In the genomic region with DNA sequence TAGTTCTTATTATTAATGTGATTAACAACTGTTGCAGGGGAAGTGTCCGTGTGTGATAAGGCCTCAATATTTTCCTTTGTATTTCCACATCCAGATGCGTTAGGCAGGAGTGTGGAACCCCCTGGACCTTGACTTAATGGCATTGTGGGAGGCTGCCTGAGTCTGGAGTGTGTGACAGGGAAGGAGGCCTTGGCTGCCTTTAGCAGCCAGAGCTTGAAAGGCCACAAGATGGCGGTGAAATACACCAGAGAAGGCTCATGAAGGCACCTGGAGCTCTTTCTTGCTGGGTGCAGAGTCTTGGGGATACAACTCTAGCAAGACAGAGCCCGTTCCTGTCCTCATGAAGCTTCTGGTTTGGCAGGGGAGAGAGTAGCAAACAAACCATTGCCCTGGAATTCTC, we compare ENCODE assay signal across 12 cellular contexts. TPM values are rescaled to one million over a fixed set of nuclear protein-coding genes. Genes with fewer than 3 reads are reported as not detected.
A peak's percentile ranks its signal among the peaks of the same experiment; 100 is the strongest.
DNase-seq lines count a peak whose midpoint lies in the region; ATAC-seq and TF ChIP-seq lines count a peak whose summit lies in the region.
"Had no signal": no experiment of that assay in that cellular context is flagged by ENCODE, and none has a peak within 500 bp of the region (broad histone marks: within the 10 kb centered on the region; RNA-seq: fewer than 3 reads in every experiment).

No MANE protein-coding gene starts in this region.

- H3K9me3 ChIP-seq in RWPE2 (ENCODE audit: severe bottlenecking), result no peaks in the 10 kb centered on the region
- H3K9me3 ChIP-seq in CD8-positive, alpha-beta memory T cell (ENCODE audit: low read length), result no peaks in the 10 kb centered on the region
- H3K9me3 ChIP-seq: thyroid gland had no signal

- POLR2A ChIA-PET in CD8-positive, alpha-beta memory T cell (lab: Charles Lee), result no interaction called here

- no peak overlapping the region for H3K4me2 ChIP-seq in GM23338

- H3K27me3 Mint-ChIP-seq in GM23338 (ENCODE audit: insufficient read depth, low read depth, poor library complexity), result peaks cover 7% of the 10 kb centered on the region
- no peaks in the 10 kb centered on the region for H3K27me3 Mint-ChIP-seq in stimulated activated naive CD8-positive, alpha-beta T cell treated with anti-CD3 and anti-CD28 coated beads, Interleukin-15, amount 100 ng/mL, for 72 hours
- peaks cover 0 to 3% of the 10 kb centered on the region in 2 donors for H3K27me3 Mint-ChIP-seq in CD8-positive, alpha-beta memory T cell
- H3K27me3 Mint-ChIP-seq: activated T-helper 17 cell treated with anti-CD3 and anti-CD28 coated beads, Interleukin-2, amount 50 U/mL, for 72 hours had no signal

- ATAC-seq in GM23338, result peak; percentile 72
- ATAC-seq in RWPE2 (ENCODE audit: low read depth), result peak; percentile 52
- no peak for ATAC-seq in foreskin keratinocyte
- ATAC-seq in GM19328 (IDR thresholded peaks at IDR 0.05; ENCODE audit: unreplicated experiment), result no peak
- no peak for ATAC-seq in stimulated activated naive CD8-positive, alpha-beta T cell treated with anti-CD3 and anti-CD28 coated beads, Interleukin-15, amount 100 ng/mL, for 72 hours
- ATAC-seq: activated T-helper 17 cell treated with anti-CD3 and anti-CD28 coated beads, Interleukin-2, amount 50 U/mL, for 72 hours had no signal

- peak; percentile 26 for TF ChIP-seq CTCF in C4-2B (conservative IDR thresholded peaks at IDR 0.05)
- TF ChIP-seq CTCF in GM23338 (conservative IDR thresholded peaks at IDR 0.05; ENCODE audit: low read depth in 2 of 2), result peak; percentile 49 to 78
- peak; percentile 40 for TF ChIP-seq CTCF in RWPE2 (IDR thresholded peaks at IDR 0.05; ENCODE audit: poor library complexity, severe bottlenecking)
- peak; percentile 53 for TF ChIP-seq CTCF in foreskin keratinocyte (conservative IDR thresholded peaks at IDR 0.05)

- no peaks in the 10 kb centered on the region for H4K20me1 ChIP-seq in GM23338 (replicated peaks; ENCODE audit: insufficient read depth)

- H3K36me3 Mint-ChIP-seq in GM23338 (ENCODE audit: low read depth), result no peaks in the 10 kb centered on the region
- H3K36me3 Mint-ChIP-seq in CD8-positive, alpha-beta memory T cell, result peaks cover 0 to 9% (median 0%) of the 10 kb centered on the region in 3 donors

- H3K4me1 ChIP-seq in GM23338 (ENCODE audit: insufficient read depth) (peaks cover 17% of the 10 kb centered on the region), RWPE2 (ENCODE audit: insufficient read depth, poor library complexity, severe bottlenecking) (no peaks in the 10 kb centered on the region), foreskin keratinocyte (no peaks in the 10 kb centered on the region)
- no peaks in the 10 kb centered on the region for H3K4me1 ChIP-seq in CD8-positive, alpha-beta memory T cell (ENCODE audit: insufficient read depth, low read length)
- H3K4me1 ChIP-seq: thyroid gland had no signal

- peaks cover 15% of the 10 kb centered on the region; the same call in 1 of the 2 replicates for H3K9me2 ChIP-seq in GM23338 (ENCODE audit: insufficient read depth)

- H3K27me3 ChIP-seq in GM23338 (ENCODE audit: insufficient read depth) (no peaks in the 10 kb centered on the region), RWPE2 (ENCODE audit: insufficient read depth, poor library complexity, severe bottlenecking) (no peaks in the 10 kb centered on the region), foreskin keratinocyte (peaks cover 2% of the 10 kb centered on the region)
- no peaks in the 10 kb centered on the region for H3K27me3 ChIP-seq in CD8-positive, alpha-beta memory T cell (ENCODE audit: insufficient read depth, low read length, poor library complexity, severe bottlenecking)
- H3K27me3 ChIP-seq: thyroid gland had no signal

- H3K4me3 ChIP-seq in GM23338 (no peak overlapping the region), RWPE2 (ENCODE audit: severe bottlenecking) (no peak overlapping the region)
- H3K4me3 ChIP-seq in CD8-positive, alpha-beta memory T cell (ENCODE audit: low read length), result no peak overlapping the region
- H3K4me3 ChIP-seq: thyroid gland had no signal

- no peak overlapping the region for H3K4me3 Mint-ChIP-seq in GM23338
- no peak overlapping the region for H3K4me3 Mint-ChIP-seq in stimulated activated naive CD8-positive, alpha-beta T cell treated with anti-CD3 and anti-CD28 coated beads, Interleukin-15, amount 100 ng/mL, for 72 hours
- no peak overlapping the region for H3K4me3 Mint-ChIP-seq in CD8-positive, alpha-beta memory T cell
- H3K4me3 Mint-ChIP-seq: activated T-helper 17 cell treated with anti-CD3 and anti-CD28 coated beads, Interleukin-2, amount 50 U/mL, for 72 hours had no signal

- peaks cover 25% of the 10 kb centered on the region for H3K4me1 Mint-ChIP-seq in GM23338
- H3K4me1 Mint-ChIP-seq in stimulated activated naive CD8-positive, alpha-beta T cell treated with anti-CD3 and anti-CD28 coated beads, Interleukin-15, amount 100 ng/mL, for 72 hours, result no peaks in the 10 kb centered on the region
- peaks cover 0 to 4% (median 0%) of the 10 kb centered on the region in 3 donors for H3K4me1 Mint-ChIP-seq in CD8-positive, alpha-beta memory T cell
- H3K4me1 Mint-ChIP-seq: activated T-helper 17 cell treated with anti-CD3 and anti-CD28 coated beads, Interleukin-2, amount 50 U/mL, for 72 hours had no signal

- H2AFZ ChIP-seq in GM23338, result peak overlapping the region; percentile 23; the same call in 1 of the 2 replicates

- H3F3A ChIP-seq in GM23338 (replicated peaks; ENCODE audit: low read depth), result no peaks in the 10 kb centered on the region

- CTCF ChIA-PET in CD8-positive, alpha-beta memory T cell (lab: Charles Lee), result interaction anchor here (1.3 kb wide), 1 partner anchor 118 kb away, joined by 4 read pairs; no protein-coding TSS in a partner anchor

- no peak overlapping the region for H3K27ac ChIP-seq in C4-2B
- H3K27ac ChIP-seq in GM23338 (ENCODE audit: low read depth), result no peak overlapping the region
- no peak overlapping the region for H3K27ac ChIP-seq in RWPE2 (ENCODE audit: poor library complexity, severe bottlenecking)
- no peak overlapping the region for H3K27ac ChIP-seq in foreskin keratinocyte
- H3K27ac ChIP-seq in CD8-positive, alpha-beta memory T cell (ENCODE audit: low read depth, low read length), result no peak overlapping the region
- H3K27ac ChIP-seq: thyroid gland had no signal

- H3K36me3 ChIP-seq in GM23338 (ENCODE audit: insufficient read depth) (no peaks in the 10 kb centered on the region), RWPE2 (ENCODE audit: low read depth) (no peaks in the 10 kb centered on the region)
- no peaks in the 10 kb centered on the region for H3K36me3 ChIP-seq in CD8-positive, alpha-beta memory T cell (ENCODE audit: insufficient read depth, low read length)
- H3K36me3 ChIP-seq: thyroid gland had no signal

- no peaks in the 10 kb centered on the region for H3K79me2 ChIP-seq in GM23338 (replicated peaks; ENCODE audit: insufficient read depth)

- DNase-seq in GM23338 (ENCODE audit: low spot score) (peak; percentile 60), RWPE2 (ENCODE audit: low spot score) (no peak), foreskin keratinocyte (no peak), AML-193 (lab: John Stamatoyannopoulos, UW) (no peak)
- DNase-seq in stimulated activated naive CD8-positive, alpha-beta T cell treated with anti-CD3 and anti-CD28 coated beads, Interleukin-15, amount 100 ng/mL, for 72 hours, result no peak
- DNase-seq in CD8-positive, alpha-beta memory T cell, result no peak
- DNase-seq: NCI-H1694, right cardiac atrium, thyroid gland had no signal

- H3K9me3 Mint-ChIP-seq in GM23338, result no peaks in the 10 kb centered on the region
- no peaks in the 10 kb centered on the region for H3K9me3 Mint-ChIP-seq in stimulated activated naive CD8-positive, alpha-beta T cell treated with anti-CD3 and anti-CD28 coated beads, Interleukin-15, amount 100 ng/mL, for 72 hours
- H3K9me3 Mint-ChIP-seq in CD8-positive, alpha-beta memory T cell, result no peaks in the 10 kb centered on the region
- H3K9me3 Mint-ChIP-seq: activated T-helper 17 cell treated with anti-CD3 and anti-CD28 coated beads, Interleukin-2, amount 50 U/mL, for 72 hours had no signal

- H3K27ac Mint-ChIP-seq in GM23338, result no peak overlapping the region
- H3K27ac Mint-ChIP-seq in stimulated activated naive CD8-positive, alpha-beta T cell treated with anti-CD3 and anti-CD28 coated beads, Interleukin-15, amount 100 ng/mL, for 72 hours, result peak overlapping the region in 1 of 2 donors; percentile 44
- H3K27ac Mint-ChIP-seq in CD8-positive, alpha-beta memory T cell, result no peak overlapping the region
- H3K27ac Mint-ChIP-seq: activated T-helper 17 cell treated with anti-CD3 and anti-CD28 coated beads, Interleukin-2, amount 50 U/mL, for 72 hours had no signal

RNA-seq across cellular contexts. Expression of a gene that starts 36.9 kb away (rescaled TPM):
- total RNA-seq in GM23338 (2014; rRNA removed; shearing (Covaris generic)), result 46.3 and 47.0 TPM in 2 replicates
- 19.6 and 19.9 TPM in 2 replicates for polyA plus RNA-seq in GM23338 (2016; fragmentation: Nextera tagmentation; extraction: Ambion mirVana)
- total RNA-seq in foreskin keratinocyte, result 43.4 and 55.6 TPM in 2 replicates
- polyA plus RNA-seq in foreskin keratinocyte, result 13.2 and 14.0 TPM in 2 replicates
- 10 to 100 TPM; 57.9 to 72.3 TPM for total RNA-seq in CD8-positive, alpha-beta memory T cell
- polyA plus RNA-seq in CD8-positive, alpha-beta memory T cell, result 51.2 TPM

Comparison
In these comparisons a context has a peak if more than half of its experiments do, and no peak if none do; other contexts are left out.
1. ATAC-seq: peak in GM23338 (single experiment) and RWPE2 (single experiment); none in foreskin keratinocyte (single experiment), GM19328 (single experiment) and stimulated activated naive CD8-positive, alpha-beta T cell treated with anti-CD3 and anti-CD28 coated beads, Interleukin-15, amount 100 ng/mL, for 72 hours (single experiment).
2. Peak in every context shown above with its lines, with median percentiles within 50 percentile points of each other: CTCF ChIP-seq.